ENCODE assay signal across 17 cellular contexts in the genomic region with DNA sequence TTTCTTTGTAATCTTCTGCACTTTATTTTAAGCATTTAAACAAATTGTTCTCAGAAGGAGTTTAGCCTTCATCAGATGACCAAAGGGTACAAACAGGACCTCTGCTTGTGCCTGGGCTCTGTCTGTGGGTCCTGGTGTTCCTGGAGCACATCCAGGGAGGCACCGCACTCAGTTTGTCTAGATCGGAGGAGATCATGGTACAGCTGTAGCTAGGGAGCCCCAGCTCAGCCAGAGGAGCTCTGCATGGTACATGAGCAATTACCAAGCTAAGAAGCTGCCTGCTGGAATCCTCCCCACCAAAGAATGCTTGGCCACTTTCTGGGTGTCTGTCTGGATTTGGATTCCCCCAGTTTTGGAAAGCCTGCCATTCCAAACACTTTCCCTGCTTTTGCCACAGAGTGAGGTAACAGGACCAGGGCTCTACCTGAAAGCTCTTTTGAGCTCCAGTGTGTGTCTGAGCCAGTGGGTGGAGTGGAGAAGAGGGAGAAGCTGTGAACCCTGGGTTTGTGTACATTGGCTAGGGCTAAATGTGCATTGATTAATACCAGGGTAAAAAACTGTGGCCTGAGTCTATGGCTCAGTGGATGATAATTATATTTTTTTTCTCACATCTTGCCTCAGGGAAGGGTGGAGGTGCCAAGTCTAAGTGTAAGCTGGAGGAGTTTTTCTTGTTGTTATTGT.
"Had no signal": no experiment of that assay in that cellular context is flagged by ENCODE, and none has a peak within 500 bp of the region (broad histone marks: within the 10 kb centered on the region; RNA-seq: fewer than 3 reads in every experiment).

No MANE protein-coding gene starts in this region.

- ATAC-seq: gastroesophageal sphincter, left colon, psoas muscle, sciatic nerve had no signal

- H3K4me1 Mint-ChIP-seq: naive B cell had no signal

- H3K36me3 Mint-ChIP-seq: naive B cell, type B pancreatic cell had no signal

- H3K27me3 Mint-ChIP-seq: type B pancreatic cell had no signal

- DNase-seq: colonic mucosa; dermis blood vessel endothelial cell; esophagus squamous epithelium; foreskin fibroblast; glutamatergic neuron; left colon; mammary epithelial cell; naive B cell; psoas muscle; retina; stimulated activated CD4-positive, alpha-beta T cell treated with anti-CD3 and anti-CD28 coated beads, Interleukin-2, amount 100 ng/mL, for 24 hours; stimulated activated CD4-positive, alpha-beta T cell treated with anti-CD3 and anti-CD28 coated beads, Interleukin-4, amount 100 ng/mL, for 4 hours; stimulated activated naive CD4-positive, alpha-beta T cell; thyroid gland had no signal

- H3K27ac Mint-ChIP-seq: naive B cell, type B pancreatic cell had no signal

- H3K4me3 Mint-ChIP-seq: naive B cell, type B pancreatic cell had no signal

- H3K9me3 Mint-ChIP-seq: type B pancreatic cell had no signal
